In genomic region chr20:59204201-59204894, GRCh38 we compare ENCODE assay signal across 23 cellular contexts. TPM values are rescaled to one million over a fixed set of nuclear protein-coding genes. Genes with fewer than 3 reads are reported as not detected.
DNase-seq lines count a peak whose midpoint lies in the region; FAIRE-seq and TF ChIP-seq lines count a peak whose summit lies in the region.
"Had no signal": no experiment of that assay in that cellular context is flagged by ENCODE, and none has a peak within 500 bp of the region (broad histone marks: within the 10 kb centered on the region; RNA-seq: fewer than 3 reads in every experiment).

No MANE protein-coding gene starts in this region.

- FAIRE-seq in GM12892 (lab: Jason Lieb, UNC) = peak; percentile 24
- FAIRE-seq: A204.1, D721Med, G401.6, GM12891 had no signal

- H3K27ac ChIP-seq in transverse colon = no peak overlapping the region
- H3K27ac ChIP-seq: C4-2B, GM23248, RWPE1 had no signal

- TF ChIP-seq CTCF in osteocyte (IDR thresholded peaks at IDR 0.05) (no peak), transverse colon (IDR thresholded peaks at IDR 0.05) (no peak)

- H3K4me1 ChIP-seq in transverse colon = no peaks in the 10 kb centered on the region

- no peak overlapping the region for H3K4me3 ChIP-seq in transverse colon
- H3K4me3 ChIP-seq: GM23248 had no signal

- 70 to 100% methylated on average over 1 to 10 of the region's 10 CpGs for WGBS in transverse colon (ENCODE audit: low coverage in 1 of 2), 2 donors

- H3K9me3 Mint-ChIP-seq in activated T-cell treated with anti-CD3 and anti-CD28 coated beads, Interleukin-2, amount 50 U/mL, for 24 hours = peaks cover 3% of the 10 kb centered on the region
- H3K9me3 Mint-ChIP-seq in osteocyte (ENCODE audit: unreplicated experiment) = no peaks in the 10 kb centered on the region

- H3K36me3 Mint-ChIP-seq in activated T-cell treated with anti-CD3 and anti-CD28 coated beads, Interleukin-2, amount 50 U/mL, for 24 hours (ENCODE audit: low read depth) = peaks cover 28% of the 10 kb centered on the region
- no peaks in the 10 kb centered on the region for H3K36me3 Mint-ChIP-seq in osteocyte (ENCODE audit: unreplicated experiment)

- H3K4me1 Mint-ChIP-seq in activated T-cell treated with anti-CD3 and anti-CD28 coated beads, Interleukin-2, amount 50 U/mL, for 24 hours (ENCODE audit: low read depth) = peaks cover 38% of the 10 kb centered on the region
- no peaks in the 10 kb centered on the region for H3K4me1 Mint-ChIP-seq in osteocyte (ENCODE audit: unreplicated experiment)

- no peak overlapping the region for H3K4me3 Mint-ChIP-seq in activated T-cell treated with anti-CD3 and anti-CD28 coated beads, Interleukin-2, amount 50 U/mL, for 24 hours
- no peak overlapping the region for H3K4me3 Mint-ChIP-seq in osteocyte (ENCODE audit: unreplicated experiment)

- no peak for DNase-seq in activated T-cell treated with anti-CD3 and anti-CD28 coated beads, Interleukin-2, amount 50 U/mL, for 24 hours
- DNase-seq in activated T-cell treated with anti-CD3 and anti-CD28 coated beads, Interleukin-2, amount 50 U/mL, for 1 hour = no peak
- DNase-seq in GM12892 (ENCODE audit: insufficient read length) (no peak), globus pallidus (ENCODE audit: low spot score) (peak; percentile 17), osteocyte (ENCODE audit: extremely low spot score, unreplicated experiment) (peak; percentile 81), transverse colon (no peak), cerebellum (ENCODE audit: low spot score) (no peak), pons (ENCODE audit: low spot score) (no peak)
- DNase-seq: DMS79 treated with DMSO at 0.1 percent for 48 hours; GM23248; KBM-7; NCI-H1048; NCI-H146; NCI-H2081 treated with DMSO at 0.1 percent for 48 hours; NCI-H345; NCI-H526 treated with DMSO at 0.1 percent for 48 hours; NK-92 treated with Interleukin-12 subunit alpha and Interleukin-12 subunit beta, amount 100 ng/mL, for 24 hours had no signal

- TF ChIP-seq POLR2A in GM12892 (IDR thresholded peaks at IDR 0.05; ENCODE audit: low read depth, low read length) (no peak), transverse colon (IDR thresholded peaks at IDR 0.05) (no peak)

- intact Hi-C loops in transverse colon (cut with DNase I; ENCODE audit: low total_unique reads) = no loop called here

- H3K36me3 ChIP-seq in transverse colon = no peaks in the 10 kb centered on the region

- no peak for TF ChIP-seq EP300 in transverse colon (IDR thresholded peaks at IDR 0.05; ENCODE audit: low read depth)

- peak overlapping the region; percentile 22 for H3K27ac Mint-ChIP-seq in activated T-cell treated with anti-CD3 and anti-CD28 coated beads, Interleukin-2, amount 50 U/mL, for 24 hours
- no peak overlapping the region for H3K27ac Mint-ChIP-seq in osteocyte (ENCODE audit: unreplicated experiment)

- H3K9me3 ChIP-seq in transverse colon = peaks cover 0 to 5% of the 10 kb centered on the region in 2 donors

- H3K27me3 Mint-ChIP-seq in activated T-cell treated with anti-CD3 and anti-CD28 coated beads, Interleukin-2, amount 50 U/mL, for 24 hours = no peaks in the 10 kb centered on the region
- peaks cover 13% of the 10 kb centered on the region for H3K27me3 Mint-ChIP-seq in osteocyte (ENCODE audit: unreplicated experiment)

- in situ Hi-C loops in transverse colon (cut with MboI; ENCODE audit: low pct_ligation_motif_present in 1 of 4, low pct_unique_long_range_greater_than_20kb in 1 of 4, low sequenced_read_pairs in 3 of 4) = loop anchor here in 1 of 4 donors (25.0 kb wide), 1 partner anchor 717 kb away; no protein-coding TSS in a partner anchor

- H3K27me3 ChIP-seq in transverse colon = no peaks in the 10 kb centered on the region

RNA-seq across cellular contexts. Expression of gene ZNF831, which starts 40.7 kb away (rescaled TPM):
- polyA plus RNA-seq in GM12892 (2012; ENCODE audit: missing spikeins) = 0.11 TPM
- total RNA-seq in osteocyte (not detected in 2 replicates), transverse colon (1 to 10 TPM in 2 of 4 donors, under 1 TPM in 2; 0.20 to 3.8 (median 2.3) TPM), cerebellum (not detected)
- total RNA-seq: GM23248 had no signal
- polyA plus RNA-seq: GM23248 had no signal

Comparison
In these comparisons a context has a peak if more than half of its experiments do, and no peak if none do; other contexts are left out.
1. DNase-seq: peak in globus pallidus (single experiment) and osteocyte (single experiment); none in activated T-cell treated with anti-CD3 and anti-CD28 coated beads, Interleukin-2, amount 50 U/mL, for 24 hours (single experiment), activated T-cell treated with anti-CD3 and anti-CD28 coated beads, Interleukin-2, amount 50 U/mL, for 1 hour (single experiment), GM12892 (single experiment), transverse colon (single experiment), cerebellum (single experiment) and pons (single experiment).